ENCODE assay signal across 22 cellular contexts in genomic region chr4:180949825-180950224, GRCh38.
"Had no signal": no experiment of that assay in that cellular context is flagged by ENCODE, and none has a peak within 500 bp of the region (broad histone marks: within the 10 kb centered on the region; RNA-seq: fewer than 3 reads in every experiment).

No MANE protein-coding gene starts in this region.

- H3K36me3 Mint-ChIP-seq: activated CD8-positive, alpha-beta memory T cell treated with anti-CD3 and anti-CD28 coated beads, Interleukin-2, amount 10 ng/mL, durations not matched to agents 7 days and 5 days; activated naive CD8-positive, alpha-beta T cell treated with anti-CD3 and anti-CD28 coated beads, Interleukin-2, amount 10 ng/mL, durations not matched to agents 7 days and 5 days; memory B cell had no signal

- H3K27me3 ChIP-seq: body of pancreas, colonic mucosa, gastroesophageal sphincter, heart right ventricle, thyroid gland had no signal

- H3K27ac ChIP-seq: body of pancreas, colonic mucosa, gastroesophageal sphincter, heart right ventricle, thyroid gland had no signal

- H3K4me1 ChIP-seq: body of pancreas, colonic mucosa, gastroesophageal sphincter, heart right ventricle, thyroid gland had no signal

- H3K4me1 Mint-ChIP-seq: activated CD4-positive, alpha-beta memory T cell treated with anti-CD3 and anti-CD28 coated beads, Interleukin-2, amount 10 ng/mL, durations not matched to agents 7 days and 5 days; activated CD4-positive, alpha-beta T cell treated with anti-CD3 and anti-CD28 coated beads for 36 hours; activated CD8-positive, alpha-beta memory T cell treated with anti-CD3 and anti-CD28 coated beads, Interleukin-2, amount 10 ng/mL, durations not matched to agents 7 days and 5 days; activated naive CD8-positive, alpha-beta T cell treated with anti-CD3 and anti-CD28 coated beads, Interleukin-2, amount 10 ng/mL, durations not matched to agents 7 days and 5 days; activated T-helper 17 cell treated with anti-CD3 and anti-CD28 coated beads, Interleukin-2, amount 50 U/mL, for 72 hours; endodermal cell; memory B cell; neural crest cell had no signal

- H3K9me3 Mint-ChIP-seq: activated CD4-positive, alpha-beta memory T cell treated with anti-CD3 and anti-CD28 coated beads, Interleukin-2, amount 10 ng/mL, durations not matched to agents 7 days and 5 days; activated naive CD8-positive, alpha-beta T cell treated with anti-CD3 and anti-CD28 coated beads, Interleukin-2, amount 10 ng/mL, durations not matched to agents 7 days and 5 days; memory B cell; neural crest cell had no signal

- H3K4me3 Mint-ChIP-seq: activated CD4-positive, alpha-beta memory T cell treated with anti-CD3 and anti-CD28 coated beads, Interleukin-2, amount 10 ng/mL, durations not matched to agents 7 days and 5 days; activated CD4-positive, alpha-beta T cell treated with anti-CD3 and anti-CD28 coated beads for 36 hours; activated CD8-positive, alpha-beta memory T cell treated with anti-CD3 and anti-CD28 coated beads, Interleukin-2, amount 10 ng/mL, durations not matched to agents 7 days and 5 days; activated naive CD8-positive, alpha-beta T cell treated with anti-CD3 and anti-CD28 coated beads, Interleukin-2, amount 10 ng/mL, durations not matched to agents 7 days and 5 days; activated T-helper 17 cell treated with anti-CD3 and anti-CD28 coated beads, Interleukin-2, amount 50 U/mL, for 72 hours; endodermal cell; memory B cell; neural crest cell; WTC11 had no signal

- H3K9me3 ChIP-seq: body of pancreas, colonic mucosa, gastroesophageal sphincter, heart right ventricle, thyroid gland had no signal

- H3K27me3 Mint-ChIP-seq: activated CD4-positive, alpha-beta memory T cell treated with anti-CD3 and anti-CD28 coated beads, Interleukin-2, amount 10 ng/mL, durations not matched to agents 7 days and 5 days; activated CD4-positive, alpha-beta T cell treated with anti-CD3 and anti-CD28 coated beads for 36 hours; activated CD8-positive, alpha-beta memory T cell treated with anti-CD3 and anti-CD28 coated beads, Interleukin-2, amount 10 ng/mL, durations not matched to agents 7 days and 5 days; activated naive CD8-positive, alpha-beta T cell treated with anti-CD3 and anti-CD28 coated beads, Interleukin-2, amount 10 ng/mL, durations not matched to agents 7 days and 5 days; activated T-helper 17 cell treated with anti-CD3 and anti-CD28 coated beads, Interleukin-2, amount 50 U/mL, for 72 hours; memory B cell had no signal

- H3K4me3 ChIP-seq: body of pancreas, colonic mucosa, gastroesophageal sphincter, heart right ventricle, thyroid gland had no signal

- H3K27ac Mint-ChIP-seq: activated CD4-positive, alpha-beta memory T cell treated with anti-CD3 and anti-CD28 coated beads, Interleukin-2, amount 10 ng/mL, durations not matched to agents 7 days and 5 days; activated CD4-positive, alpha-beta T cell treated with anti-CD3 and anti-CD28 coated beads for 36 hours; activated CD8-positive, alpha-beta memory T cell treated with anti-CD3 and anti-CD28 coated beads, Interleukin-2, amount 10 ng/mL, durations not matched to agents 7 days and 5 days; activated naive CD8-positive, alpha-beta T cell treated with anti-CD3 and anti-CD28 coated beads, Interleukin-2, amount 10 ng/mL, durations not matched to agents 7 days and 5 days; activated T-helper 17 cell treated with anti-CD3 and anti-CD28 coated beads, Interleukin-2, amount 50 U/mL, for 72 hours; endodermal cell; memory B cell; WTC11 had no signal

- DNase-seq: activated CD4-positive, alpha-beta memory T cell treated with anti-CD3 and anti-CD28 coated beads, Interleukin-2, amount 10 ng/mL, durations not matched to agents 7 days and 5 days; activated CD4-positive, alpha-beta T cell treated with anti-CD3 and anti-CD28 coated beads for 36 hours; activated CD8-positive, alpha-beta memory T cell treated with anti-CD3 and anti-CD28 coated beads, Interleukin-2, amount 10 ng/mL, durations not matched to agents 7 days and 5 days; activated naive CD4-positive, alpha-beta T cell treated with Interleukin-2 at 50 U/mL for 16 hours; activated naive CD8-positive, alpha-beta T cell treated with anti-CD3 and anti-CD28 coated beads, Interleukin-2, amount 10 ng/mL, durations not matched to agents 7 days and 5 days; amygdala; body of pancreas; central memory CD4-positive, alpha-beta T cell; colonic mucosa; endodermal cell; erythroblast; heart right ventricle; kidney glomerular epithelial cell; left ventricle myocardium superior; stimulated activated naive CD4-positive, alpha-beta T cell; T-helper 2 cell; thyroid gland had no signal

- H3K36me3 ChIP-seq: colonic mucosa, gastroesophageal sphincter, heart right ventricle, thyroid gland had no signal

- ATAC-seq: activated CD4-positive, alpha-beta T cell treated with anti-CD3 and anti-CD28 coated beads for 36 hours; activated CD8-positive, alpha-beta memory T cell treated with anti-CD3 and anti-CD28 coated beads, Interleukin-2, amount 10 ng/mL, durations not matched to agents 7 days and 5 days; activated T-helper 17 cell treated with anti-CD3 and anti-CD28 coated beads, Interleukin-2, amount 50 U/mL, for 72 hours; body of pancreas; gastroesophageal sphincter; heart right ventricle; left ventricle myocardium superior; WTC11 had no signal
